Comparison of ENCODE assay signal across 8 cellular contexts in genomic region chrX:112840382-112841113, GRCh38. TPM values are rescaled to one million over a fixed set of nuclear protein-coding genes. Genes with fewer than 3 reads are reported as not detected.
A peak's percentile ranks its signal among the peaks of the same experiment; 100 is the strongest.
DNase-seq lines count a peak whose midpoint lies in the region; ATAC-seq and TF ChIP-seq lines count a peak whose summit lies in the region.

Gene AMOT (minus strand): TSS chrX:112840831. CDS start chrX:112823126, 17,705 bp downstream.

- H3K9me3 Mint-ChIP-seq in activated T-helper 17 cell treated with anti-CD3 and anti-CD28 coated beads, Interleukin-2, amount 50 U/mL, for 72 hours: no peaks in the 10 kb centered on the region
- H3K9me3 Mint-ChIP-seq in natural killer cell: no peaks in the 10 kb centered on the region
- no peaks in the 10 kb centered on the region for H3K9me3 Mint-ChIP-seq in stimulated activated naive CD8-positive, alpha-beta T cell treated with anti-CD3 and anti-CD28 coated beads, Interleukin-15, Interleukin-2, amounts not matched to agents 100 ng/mL and 50 ng/mL, for 24 hours

- H3K4me3 ChIP-seq in PC-3 (ENCODE audit: low read length) (peak within 1 kb of the TSS; percentile 73), fibroblast of the aortic adventitia (ENCODE audit: low read depth, low read length) (peak within 1 kb of the TSS; percentile 72)

- no peak within 1 kb of the TSS for H3K9ac ChIP-seq in PC-3 (ENCODE audit: low read length)

- intact Hi-C loops in PC-3 (cut with micrococcal nuclease) (no loop called here), natural killer cell (cut with micrococcal nuclease) (no loop called here)

- H3K4me2 ChIP-seq in PC-3 (ENCODE audit: low read length): peak within 1 kb of the TSS; percentile 91

- H3K9me3 ChIP-seq in PC-3 (ENCODE audit: low read length): no peaks in the 10 kb centered on the region

- no peaks in the 10 kb centered on the region for H3K4me1 ChIP-seq in PC-3 (ENCODE audit: insufficient read depth, low read length)

- no peaks in the 10 kb centered on the region for H3K27me3 Mint-ChIP-seq in activated T-helper 17 cell treated with anti-CD3 and anti-CD28 coated beads, Interleukin-2, amount 50 U/mL, for 72 hours
- H3K27me3 Mint-ChIP-seq in natural killer cell (ENCODE audit: low read depth in 2 of 2): peaks cover 2 to 47% of the 10 kb centered on the region in 2 donors
- H3K27me3 Mint-ChIP-seq in stimulated activated naive CD8-positive, alpha-beta T cell treated with anti-CD3 and anti-CD28 coated beads, Interleukin-15, Interleukin-2, amounts not matched to agents 100 ng/mL and 50 ng/mL, for 24 hours: no peaks in the 10 kb centered on the region

- H3K9me2 ChIP-seq in PC-3 (replicated peaks; ENCODE audit: low read length): no peaks in the 10 kb centered on the region

- peak within 1 kb of the TSS; percentile 84 for H3K4me3 Mint-ChIP-seq in activated T-helper 17 cell treated with anti-CD3 and anti-CD28 coated beads, Interleukin-2, amount 50 U/mL, for 72 hours
- peak within 1 kb of the TSS; percentile 91 for H3K4me3 Mint-ChIP-seq in natural killer cell
- H3K4me3 Mint-ChIP-seq in stimulated activated naive CD8-positive, alpha-beta T cell treated with anti-CD3 and anti-CD28 coated beads, Interleukin-15, Interleukin-2, amounts not matched to agents 100 ng/mL and 50 ng/mL, for 24 hours: peak within 1 kb of the TSS; percentile 85

- H2AFZ ChIP-seq in PC-3 (ENCODE audit: low read length): peak within 1 kb of the TSS; percentile 92

- H3K27ac ChIP-seq in PC-3 (ENCODE audit: low read length): no peak within 1 kb of the TSS

- TF ChIP-seq CTCF in PC-3 (conservative IDR thresholded peaks at IDR 0.05; ENCODE audit: low read depth, low read length): no peak
- no peak for TF ChIP-seq CTCF in fibroblast of the aortic adventitia (IDR thresholded peaks at IDR 0.05; ENCODE audit: insufficient read depth, low read length)
- no peak for TF ChIP-seq CTCF in natural killer cell (IDR thresholded peaks at IDR 0.05)

- no peaks in the 10 kb centered on the region for H3F3A ChIP-seq in PC-3 (ENCODE audit: low read length, unreplicated experiment)

- H3K79me2 ChIP-seq in PC-3 (ENCODE audit: low read length): no peaks in the 10 kb centered on the region

- BruUV-seq in PC-3 (replicated peaks; lab: Mats Ljungman, UMichigan): no TSS peak

- POLR2A ChIA-PET in PC-3 (lab: Charles Lee; ENCODE audit: unreplicated experiment): no interaction called here

- peak within 1 kb of the TSS; percentile 38 for H3K27ac Mint-ChIP-seq in activated T-helper 17 cell treated with anti-CD3 and anti-CD28 coated beads, Interleukin-2, amount 50 U/mL, for 72 hours
- peak within 1 kb of the TSS; percentile 67 to 89 for H3K27ac Mint-ChIP-seq in natural killer cell
- H3K27ac Mint-ChIP-seq in stimulated activated naive CD8-positive, alpha-beta T cell treated with anti-CD3 and anti-CD28 coated beads, Interleukin-15, Interleukin-2, amounts not matched to agents 100 ng/mL and 50 ng/mL, for 24 hours: no peak within 1 kb of the TSS

- DNase-seq in C1 segment of cervical spinal cord (lab: John Stamatoyannopoulos, UW) (peak in 13 of 14 donors; percentile 15 to 76 (median 61)), HK-2 (ENCODE audit: unreplicated experiment) (peak; percentile 80), PC-3 (peak; percentile 41), fibroblast of the aortic adventitia (ENCODE audit: low read depth) (peak; percentile 33), natural killer cell (peak; percentile 39)

- H3K36me3 ChIP-seq in PC-3 (ENCODE audit: low read depth, low read length): no peaks in the 10 kb centered on the region

- ATAC-seq in GM19452 (IDR thresholded peaks at IDR 0.05; ENCODE audit: unreplicated experiment) (peak; percentile 52), PC-3 (peak; percentile 80), natural killer cell (peak; percentile 46 to 73 (median 59))
- ATAC-seq in activated T-helper 17 cell treated with anti-CD3 and anti-CD28 coated beads, Interleukin-2, amount 50 U/mL, for 72 hours (replicated peaks): peak; percentile 78

- H4K20me1 ChIP-seq in PC-3 (ENCODE audit: low read length): no peaks in the 10 kb centered on the region

- no peaks in the 10 kb centered on the region for H3K36me3 Mint-ChIP-seq in activated T-helper 17 cell treated with anti-CD3 and anti-CD28 coated beads, Interleukin-2, amount 50 U/mL, for 72 hours (ENCODE audit: low read depth)
- no peaks in the 10 kb centered on the region for H3K36me3 Mint-ChIP-seq in natural killer cell
- H3K36me3 Mint-ChIP-seq in stimulated activated naive CD8-positive, alpha-beta T cell treated with anti-CD3 and anti-CD28 coated beads, Interleukin-15, Interleukin-2, amounts not matched to agents 100 ng/mL and 50 ng/mL, for 24 hours (ENCODE audit: low read depth): no peaks in the 10 kb centered on the region

- H3K27me3 ChIP-seq in PC-3 (ENCODE audit: low read length): no peaks in the 10 kb centered on the region

- CTCF ChIA-PET in PC-3 (lab: Charles Lee): no interaction called here

- H3K4me1 Mint-ChIP-seq in activated T-helper 17 cell treated with anti-CD3 and anti-CD28 coated beads, Interleukin-2, amount 50 U/mL, for 72 hours: peaks cover 5% of the 10 kb centered on the region
- H3K4me1 Mint-ChIP-seq in natural killer cell: peaks cover 19 to 28% of the 10 kb centered on the region in 2 donors
- H3K4me1 Mint-ChIP-seq in stimulated activated naive CD8-positive, alpha-beta T cell treated with anti-CD3 and anti-CD28 coated beads, Interleukin-15, Interleukin-2, amounts not matched to agents 100 ng/mL and 50 ng/mL, for 24 hours (ENCODE audit: low read depth): peaks cover 14% of the 10 kb centered on the region

RNA-seq across cellular contexts. Expression of gene AMOT, which starts in this region (rescaled TPM):
- total RNA-seq in PC-3 (2014; rRNA removed): 0.58 and 1.3 TPM in 2 replicates
- total RNA-seq in activated T-helper 17 cell treated with anti-CD3 and anti-CD28 coated beads, Interleukin-2, amount 50 U/mL, for 72 hours: 1 to 10 TPM in 1 of 2 donors, under 1 TPM in 1; 0.86 to 1.6 TPM
- total RNA-seq in fibroblast of the aortic adventitia (ENCODE audit: low replicate concordance): 9.1 and 11.0 TPM in 2 replicates
- 10 to 100 TPM in 1 of 3 donors, 1 to 10 TPM in 2; 7.1 to 15.8 (median 9.3) TPM for total RNA-seq in natural killer cell
